Comparison of ENCODE assay signal across 23 cellular contexts in genomic region chr5:54659651-54660050, GRCh38.
DNase-seq lines count a peak whose midpoint lies in the region; ATAC-seq and TF ChIP-seq lines count a peak whose summit lies in the region.
"Had no signal": no experiment of that assay in that cellular context is flagged by ENCODE, and none has a peak within 500 bp of the region (broad histone marks: within the 10 kb centered on the region; RNA-seq: fewer than 3 reads in every experiment).

No MANE protein-coding gene starts in this region.

- peak overlapping the region in 1 of 2 experiments; percentile 59 for H2BK12ac ChIP-seq in mesenchymal stem cell (ENCODE audit: low read length in 2 of 2)

- H3K4me3 ChIP-seq in mesenchymal stem cell (ENCODE audit: insufficient read depth in 1 of 2, low read depth in 1 of 2, low read length in 2 of 2): no peak overlapping the region
- H3K4me3 ChIP-seq: lung, right atrium auricular region, uterus had no signal

- no peak for ATAC-seq in omental fat pad (ENCODE audit: low FRiP score)
- ATAC-seq: activated CD4-positive, CD25-positive, alpha-beta regulatory T cell treated with anti-CD3 and anti-CD28 coated beads, Interleukin-2, amount 50 U/mL, for 24 hours; activated CD8-positive, alpha-beta T cell treated with anti-CD3 and anti-CD28 coated beads for 36 hours; HCT116 had no signal

- H2AK5ac ChIP-seq in mesenchymal stem cell (ENCODE audit: low read length, severe bottlenecking): peak overlapping the region; percentile 41

- no peaks in the 10 kb centered on the region for H3K27me3 ChIP-seq in mesenchymal stem cell (ENCODE audit: control insufficient read depth in 1 of 2, insufficient read depth in 1 of 2, low read length in 2 of 2)
- H3K27me3 ChIP-seq: right atrium auricular region, uterus had no signal

- H3K36me3 Mint-ChIP-seq in HFFc6 (ENCODE audit: low read depth): no peaks in the 10 kb centered on the region
- H3K36me3 Mint-ChIP-seq: CD4-positive, CD25-positive, alpha-beta regulatory T cell had no signal

- no peak overlapping the region for H3K27ac ChIP-seq in mesenchymal stem cell (ENCODE audit: low read length, poor library complexity, severe bottlenecking)
- H3K27ac ChIP-seq: right atrium auricular region, uterus had no signal

- no peak overlapping the region for H2BK15ac ChIP-seq in mesenchymal stem cell (ENCODE audit: low read depth, poor library complexity, severe bottlenecking)

- no peaks in the 10 kb centered on the region for H3K9me3 Mint-ChIP-seq in HFFc6
- H3K9me3 Mint-ChIP-seq: activated CD8-positive, alpha-beta T cell treated with anti-CD3 and anti-CD28 coated beads for 36 hours; CD4-positive, CD25-positive, alpha-beta regulatory T cell had no signal

- H2AFZ ChIP-seq in mesenchymal stem cell (ENCODE audit: low read depth, low read length): no peak overlapping the region

- H3K27me3 Mint-ChIP-seq in HFFc6 (ENCODE audit: insufficient read depth): no peaks in the 10 kb centered on the region; the same call in none of the 2 replicates
- H3K27me3 Mint-ChIP-seq: activated CD8-positive, alpha-beta T cell treated with anti-CD3 and anti-CD28 coated beads for 36 hours had no signal

- intact Hi-C loops in head of caudate nucleus (cut with DNase I): no loop called here

- no peak for TF ChIP-seq CTCF in HFFc6 (IDR thresholded peaks at IDR 0.05)
- TF ChIP-seq CTCF in omental fat pad (IDR thresholded peaks at IDR 0.05): no peak

- H3K4me3 Mint-ChIP-seq in HFFc6: peak overlapping the region; percentile 13; the same call in 1 of the 2 replicates
- H3K4me3 Mint-ChIP-seq: activated CD8-positive, alpha-beta T cell treated with anti-CD3 and anti-CD28 coated beads for 36 hours; CD4-positive, CD25-positive, alpha-beta regulatory T cell had no signal

- no peak overlapping the region for H3K18ac ChIP-seq in mesenchymal stem cell (ENCODE audit: low read depth in 1 of 2, low read length in 2 of 2)

- H3K27ac Mint-ChIP-seq in HFFc6: no peak overlapping the region; the same call in 1 of the 2 replicates
- H3K27ac Mint-ChIP-seq: activated CD8-positive, alpha-beta T cell treated with anti-CD3 and anti-CD28 coated beads for 36 hours; CD4-positive, CD25-positive, alpha-beta regulatory T cell had no signal

- no peak overlapping the region for H3K4me2 ChIP-seq in mesenchymal stem cell (ENCODE audit: low read length, poor library complexity, severe bottlenecking)

- H3K79me1 ChIP-seq in mesenchymal stem cell (replicated peaks; ENCODE audit: low read length, poor library complexity, severe bottlenecking): no peaks in the 10 kb centered on the region

- H2BK5ac ChIP-seq in mesenchymal stem cell (ENCODE audit: low read depth, low read length, poor library complexity, severe bottlenecking): no peak overlapping the region

- no peak overlapping the region for H3K9ac ChIP-seq in mesenchymal stem cell (ENCODE audit: low read length)

- peaks cover 48% of the 10 kb centered on the region for H3K4me1 Mint-ChIP-seq in HFFc6 (ENCODE audit: low read depth)

- H2BK120ac ChIP-seq in mesenchymal stem cell (ENCODE audit: low read depth, low read length): no peak overlapping the region

- no peaks in the 10 kb centered on the region for H3K9me3 ChIP-seq in mesenchymal stem cell (ENCODE audit: control insufficient read depth, low read length)
- H3K9me3 ChIP-seq: right atrium auricular region, uterus had no signal

- WGBS in mesenchymal stem cell: 99% methylated on average over 4 of the region's 4 CpGs

- H4K8ac ChIP-seq in mesenchymal stem cell (ENCODE audit: low read length): no peak overlapping the region

- H3K4ac ChIP-seq in mesenchymal stem cell (ENCODE audit: low read depth in 1 of 2, low read length in 2 of 2): no peak overlapping the region

- H3K14ac ChIP-seq in mesenchymal stem cell (ENCODE audit: low read length in 2 of 2): no peak overlapping the region

- H4K91ac ChIP-seq in mesenchymal stem cell (ENCODE audit: low read length): no peak overlapping the region

- no peak overlapping the region for H3K23ac ChIP-seq in mesenchymal stem cell (ENCODE audit: low read length in 2 of 2)

- no peaks in the 10 kb centered on the region for H3K36me3 ChIP-seq in mesenchymal stem cell (ENCODE audit: control insufficient read depth in 1 of 2, insufficient read depth in 2 of 2, low read depth in 1 of 2, low read length in 2 of 2)
- H3K36me3 ChIP-seq: right atrium auricular region, uterus had no signal

- peaks cover 2% of the 10 kb centered on the region for H3K4me1 ChIP-seq in mesenchymal stem cell (ENCODE audit: control insufficient read depth, insufficient read depth, low read depth, low read length)
- H3K4me1 ChIP-seq: uterus had no signal

- DNase-seq in HFFc6 (peak; percentile 12), astrocyte of the hippocampus (ENCODE audit: low read depth, low spot score) (peak; percentile 66), mesenchymal stem cell (no peak), stromal cell of bone marrow (ENCODE audit: low read depth) (peak; percentile 39), iPS-NIHi11 (ENCODE audit: low spot score) (no peak), NCI-H2107 treated with DMSO at 0.1 percent for 48 hours (lab: John Stamatoyannopoulos, UW; ENCODE audit: unreplicated experiment) (no peak), omental fat pad (ENCODE audit: low spot score) (no peak), head of caudate nucleus (no peak)
- DNase-seq: activated CD8-positive, alpha-beta T cell treated with anti-CD3 and anti-CD28 coated beads for 36 hours; activated gamma-delta T cell; activated T-cell treated with anti-CD3 and anti-CD28 coated beads for 4 hours; CD4-positive, CD25-positive, alpha-beta regulatory T cell; dermis blood vessel endothelial cell; foreskin melanocyte; GDM1; MV-4-11; occipital lobe; SHP77 treated with DMSO at 0.1 percent for 48 hours; uterus had no signal

Comparison
In these comparisons a context has a peak if more than half of its experiments do, and no peak if none do; other contexts are left out.
1. DNase-seq: peak in HFFc6 (single experiment), astrocyte of the hippocampus (single experiment) and stromal cell of bone marrow (single experiment); none in mesenchymal stem cell (single experiment), iPS-NIHi11 (single experiment), NCI-H2107 treated with DMSO at 0.1 percent for 48 hours (single experiment), omental fat pad (single experiment) and head of caudate nucleus (0 of 42).